ENCODE assay signal across 11 cellular contexts in genomic region chr12:113260127-113260526, GRCh38. TPM values are rescaled to one million over a fixed set of nuclear protein-coding genes. Genes with fewer than 3 reads are reported as not detected.
DNase-seq lines count a peak whose midpoint lies in the region; ATAC-seq and TF ChIP-seq lines count a peak whose summit lies in the region.
"Had no signal": no experiment of that assay in that cellular context is flagged by ENCODE, and none has a peak within 500 bp of the region (broad histone marks: within the 10 kb centered on the region; RNA-seq: fewer than 3 reads in every experiment).

No MANE protein-coding gene starts in this region.

- POLR2A ChIA-PET in activated B cell treated with CpG ODN at 0.5 μM for 24 hours (lab: Charles Lee): interaction anchor here (0.7 to 1.2 kb wide), 3 partner anchors 23 to 63 kb away, joined by 4 to 10 read pairs (median 4); no protein-coding TSS in a partner anchor

- no peaks in the 10 kb centered on the region for H3K9me3 ChIP-seq in subcutaneous abdominal adipose tissue (ENCODE audit: control insufficient read depth in 5 of 5, low read length in 5 of 5)
- H3K9me3 ChIP-seq: A549 had no signal

- no peak for ATAC-seq in activated B cell treated with CpG ODN at 0.5 μM for 24 hours (ENCODE audit: low read depth)
- ATAC-seq: stimulated activated memory B cell treated with anti-CD40 and anti-IgM and Interleukin-4, amounts not matched to agents 10 μg/mL and 1 μg/mL and 100 μg/mL, for 72 hours had no signal

- peak; percentile 76 for DNase-seq in NCI-H2171 treated with DMSO at 0.1 percent for 48 hours (lab: John Stamatoyannopoulos, UW)
- no peak for DNase-seq in NCI-H2171 (lab: John Stamatoyannopoulos, UW)
- DNase-seq in activated B cell treated with CpG ODN at 0.5 μM for 24 hours: no peak
- DNase-seq in inferior parietal cortex (ENCODE audit: extremely low spot score): peak; percentile 39
- DNase-seq in NOMO-1 treated with dmso at 0.1 percent for 144 hours (lab: John Stamatoyannopoulos, UW; ENCODE audit: unreplicated experiment): no peak
- no peak for DNase-seq in HPDE6-E6E7 (ENCODE audit: extremely low spot score)
- no peak for DNase-seq in H4 (ENCODE audit: low spot score)
- DNase-seq: NCI-H526 had no signal

- peaks cover 0 to 16% (median 6%) of the 10 kb centered on the region in 5 donors for H3K36me3 ChIP-seq in subcutaneous abdominal adipose tissue (ENCODE audit: control insufficient read depth in 5 of 5, insufficient read depth in 5 of 5, low read length in 5 of 5)

- intact Hi-C loops in activated B cell treated with CpG ODN at 0.5 μM for 24 hours (cut with micrococcal nuclease): no loop called here

- H3K4me3 Mint-ChIP-seq in activated B cell treated with CpG ODN at 0.5 μM for 24 hours: no peak overlapping the region
- H3K4me3 Mint-ChIP-seq: stimulated activated memory B cell treated with anti-CD40 and anti-IgM and Interleukin-4, amounts not matched to agents 10 μg/mL and 1 μg/mL and 100 μg/mL, for 72 hours had no signal

- H3K27me3 Mint-ChIP-seq in activated B cell treated with CpG ODN at 0.5 μM for 24 hours: no peaks in the 10 kb centered on the region
- H3K27me3 Mint-ChIP-seq: stimulated activated memory B cell treated with anti-CD40 and anti-IgM and Interleukin-4, amounts not matched to agents 10 μg/mL and 1 μg/mL and 100 μg/mL, for 72 hours had no signal

- H3K9ac ChIP-seq in subcutaneous abdominal adipose tissue (ENCODE audit: low read length in 5 of 5): no peak overlapping the region

- H3K9me3 Mint-ChIP-seq in activated B cell treated with CpG ODN at 0.5 μM for 24 hours: no peaks in the 10 kb centered on the region
- H3K9me3 Mint-ChIP-seq: stimulated activated memory B cell treated with anti-CD40 and anti-IgM and Interleukin-4, amounts not matched to agents 10 μg/mL and 1 μg/mL and 100 μg/mL, for 72 hours had no signal

- CTCF ChIA-PET in activated B cell treated with CpG ODN at 0.5 μM for 24 hours (lab: Charles Lee): no interaction called here

- H3K36me3 Mint-ChIP-seq in activated B cell treated with CpG ODN at 0.5 μM for 24 hours (ENCODE audit: low read depth): peaks cover 32% of the 10 kb centered on the region

- no peak for TF ChIP-seq CTCF in activated B cell treated with CpG ODN at 0.5 μM for 24 hours (IDR thresholded peaks at IDR 0.05)

- H3K4me1 ChIP-seq in subcutaneous abdominal adipose tissue (ENCODE audit: control insufficient read depth in 5 of 5, insufficient read depth in 5 of 5, low read length in 5 of 5): peaks cover 14 to 39% (median 33%) of the 10 kb centered on the region in 5 donors
- H3K4me1 ChIP-seq: A549 had no signal

- H3K4me1 Mint-ChIP-seq in activated B cell treated with CpG ODN at 0.5 μM for 24 hours: peaks cover 26% of the 10 kb centered on the region

- H3K27ac Mint-ChIP-seq in activated B cell treated with CpG ODN at 0.5 μM for 24 hours: peak overlapping the region; percentile 56
- H3K27ac Mint-ChIP-seq: stimulated activated memory B cell treated with anti-CD40 and anti-IgM and Interleukin-4, amounts not matched to agents 10 μg/mL and 1 μg/mL and 100 μg/mL, for 72 hours had no signal

- no peak overlapping the region for H3K4me3 ChIP-seq in subcutaneous abdominal adipose tissue (ENCODE audit: low read depth in 1 of 5, low read length in 5 of 5)
- H3K4me3 ChIP-seq: A549 had no signal

- H3K27me3 ChIP-seq in subcutaneous abdominal adipose tissue (ENCODE audit: control insufficient read depth in 5 of 5, insufficient read depth in 4 of 5, low read length in 5 of 5): no peaks in the 10 kb centered on the region

- H3K27ac ChIP-seq in subcutaneous abdominal adipose tissue (ENCODE audit: low read depth, low read length): peak overlapping the region; percentile 52
- H3K27ac ChIP-seq: A549 had no signal

RNA-seq across cellular contexts. Expression of gene TPCN1, which starts 38.9 kb away (rescaled TPM):
- total RNA-seq in activated B cell treated with CpG ODN at 0.5 μM for 24 hours: 107 and 126 TPM in 2 replicates
- 5.3 and 5.4 TPM in 2 replicates for total RNA-seq in H4 (2014; rRNA removed; shearing (Covaris generic))

Comparison
In these comparisons a context has a peak if more than half of its experiments do, and no peak if none do; other contexts are left out.
1. DNase-seq: peak in NCI-H2171 treated with DMSO at 0.1 percent for 48 hours (single experiment) and inferior parietal cortex (single experiment); none in NCI-H2171 (single experiment), activated B cell treated with CpG ODN at 0.5 μM for 24 hours (single experiment), NOMO-1 treated with dmso at 0.1 percent for 144 hours (single experiment), HPDE6-E6E7 (single experiment) and H4 (single experiment).
2. RNA of gene TPCN1, which starts 38.9 kb away (total RNA-seq): 107 to 126 TPM in activated B cell treated with CpG ODN at 0.5 μM for 24 hours; 5.3 to 5.4 TPM in H4; every median in the first group is over 10 times any median in the second.